Comparison of ENCODE assay signal across 8 cellular contexts in the genomic region with DNA sequence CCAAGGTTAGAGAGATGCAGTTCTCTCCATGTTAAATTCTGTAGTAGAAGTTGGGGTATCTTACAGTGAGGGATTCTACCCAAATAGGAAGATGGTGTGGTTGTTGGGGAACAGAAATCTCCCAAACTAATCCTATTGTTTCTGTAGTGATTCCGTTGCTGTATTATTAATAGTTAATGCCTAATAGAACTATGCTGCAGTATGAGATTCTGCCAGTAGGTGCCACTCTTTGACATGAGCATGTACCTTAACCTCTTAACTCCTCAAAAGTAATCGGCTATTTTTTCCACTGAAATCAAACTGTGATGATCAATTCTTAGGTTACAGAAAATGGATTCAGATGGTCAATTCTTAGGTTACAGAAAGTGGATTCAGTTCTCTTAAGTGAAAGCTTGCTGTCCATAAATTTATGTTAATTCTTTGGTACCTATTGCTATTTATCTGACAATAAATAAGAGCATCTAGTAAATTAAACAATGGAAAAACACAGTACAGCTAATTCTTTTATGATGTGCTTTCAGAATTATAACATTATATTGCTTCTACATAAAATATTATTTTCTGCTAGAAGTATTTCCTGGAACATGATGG.
DNase-seq lines count a peak whose midpoint lies in the region; TF ChIP-seq lines count a peak whose summit lies in the region.

No MANE protein-coding gene starts in this region.

- H3K4me1 ChIP-seq in osteoblast (ENCODE audit: insufficient read depth, low read length): peaks cover 3% of the 10 kb centered on the region
- no peaks in the 10 kb centered on the region for H3K4me1 ChIP-seq in uterus

- H3K4me3 ChIP-seq in coronary artery (no peak overlapping the region), osteoblast (ENCODE audit: insufficient read depth, low read length) (no peak overlapping the region), uterus (no peak overlapping the region)

- H3K9me3 ChIP-seq in osteoblast (ENCODE audit: low read depth, low read length) (no peaks in the 10 kb centered on the region), uterus (no peaks in the 10 kb centered on the region)

- no peak overlapping the region for H3K4me2 ChIP-seq in osteoblast (ENCODE audit: insufficient read depth, low read length)

- H3K27ac ChIP-seq in coronary artery (no peak overlapping the region), osteoblast (ENCODE audit: low read depth, low read length) (no peak overlapping the region), uterus (no peak overlapping the region)

- no peak for TF ChIP-seq POLR2A in uterus (IDR thresholded peaks at IDR 0.05)

- H3K36me3 ChIP-seq in osteoblast (ENCODE audit: insufficient read depth, low read length) (no peaks in the 10 kb centered on the region), uterus (no peaks in the 10 kb centered on the region)

- peak; percentile 12 for DNase-seq in NK-92 treated with Interleukin-12 subunit alpha and Interleukin-12 subunit beta, amount 100 ng/mL, for 24 hours (lab: John Stamatoyannopoulos, UW)
- no peak for DNase-seq in NK-92 (lab: John Stamatoyannopoulos, UW; ENCODE audit: unreplicated experiment)
- DNase-seq in NCI-H1694 (lab: John Stamatoyannopoulos, UW): peak; percentile 40
- DNase-seq in coronary artery (ENCODE audit: low spot score): no peak
- DNase-seq in osteoblast (ENCODE audit: insufficient read length, low spot score, missing footprints): no peak
- DNase-seq in NCI-H510A treated with DMSO at 0.1 percent for 48 hours (lab: John Stamatoyannopoulos, UW): no peak
- DNase-seq in NCI-H2171 (lab: John Stamatoyannopoulos, UW): no peak
- no peak for DNase-seq in uterus

- intact Hi-C loops in uterus (cut with DNase I; ENCODE audit: low total_unique reads): no loop called here

- no peaks in the 10 kb centered on the region for H3K27me3 ChIP-seq in osteoblast (ENCODE audit: insufficient read depth, low read length)
- H3K27me3 ChIP-seq in uterus: no peaks in the 10 kb centered on the region

- no peaks in the 10 kb centered on the region for H3K79me2 ChIP-seq in osteoblast (ENCODE audit: insufficient read depth, low read length)

- no peaks in the 10 kb centered on the region for H4K20me1 ChIP-seq in osteoblast (ENCODE audit: insufficient read depth, low read length)

- H2AFZ ChIP-seq in osteoblast (ENCODE audit: low read length): no peak overlapping the region

- peak; percentile 14 for TF ChIP-seq CTCF in coronary artery (IDR thresholded peaks at IDR 0.05)
- TF ChIP-seq CTCF in osteoblast (IDR thresholded peaks at IDR 0.05; ENCODE audit: extremely low read depth, low read depth, low read length): peak; percentile 54
- TF ChIP-seq CTCF in uterus (IDR thresholded peaks at IDR 0.05): peak in 2 of 4 experiments; percentile 10 to 16

Comparison
In these comparisons a context has a peak if more than half of its experiments do, and no peak if none do; other contexts are left out.
1. DNase-seq: peak in NK-92 treated with Interleukin-12 subunit alpha and Interleukin-12 subunit beta, amount 100 ng/mL, for 24 hours (single experiment) and NCI-H1694 (single experiment); none in NK-92 (single experiment), coronary artery (single experiment), osteoblast (single experiment), NCI-H510A treated with DMSO at 0.1 percent for 48 hours (single experiment), NCI-H2171 (single experiment) and uterus (0 of 2).